In genomic region chr4:183304067-183304466, GRCh38 we compare ENCODE assay signal across 26 cellular contexts. TPM values are rescaled to one million over a fixed set of nuclear protein-coding genes. Genes with fewer than 3 reads are reported as not detected.
DNase-seq lines count a peak whose midpoint lies in the region; ATAC-seq and TF ChIP-seq lines count a peak whose summit lies in the region.
"Had no signal": no experiment of that assay in that cellular context is flagged by ENCODE, and none has a peak within 500 bp of the region (broad histone marks: within the 10 kb centered on the region; RNA-seq: fewer than 3 reads in every experiment).

No MANE protein-coding gene starts in this region.

- no peak for TF ChIP-seq CTCF in GM12865 (IDR thresholded peaks at IDR 0.05; ENCODE audit: insufficient read depth, low read depth, low read length, missing control alignments)

- no peak overlapping the region for H3K4me3 ChIP-seq in GM12865 (ENCODE audit: low read depth, low read length)
- H3K4me3 ChIP-seq: body of pancreas, left ventricle myocardium inferior, right lobe of liver, SK-N-MC had no signal

- DNase-seq in GM12865 (ENCODE audit: low read depth) (peak; percentile 40), left lobe of liver (ENCODE audit: low spot score) (no peak), iPS-NIHi7 (ENCODE audit: extremely low spot score) (no peak)
- no peak for DNase-seq in activated T-cell treated with anti-CD3 and anti-CD28 coated beads, Interleukin-2, amount 50 U/mL, for 48 hours
- DNase-seq: activated CD4-positive, alpha-beta T cell treated with anti-CD3 and anti-CD28 coated beads, Interleukin-2, amount 50 U/mL, for 4 hours; activated gamma-delta T cell; body of pancreas; CD4-positive, alpha-beta memory T cell; DMS153; effector CD8-positive, alpha-beta T cell; erythroblast; foreskin melanocyte; GDM1; H7; immature natural killer cell; left ventricle myocardium inferior; midbrain; NCI-H1694 treated with DMSO at 0.1 percent for 48 hours; NCI-H526 treated with DMSO at 0.1 percent for 48 hours; right lobe of liver had no signal

- ATAC-seq in GM19438 (IDR thresholded peaks at IDR 0.05; ENCODE audit: low read depth, unreplicated experiment) (peak; percentile 83), GM21825 (IDR thresholded peaks at IDR 0.05; ENCODE audit: unreplicated experiment) (peak; percentile 53), HG03103 (IDR thresholded peaks at IDR 0.05; ENCODE audit: low read depth, unreplicated experiment) (peak; percentile 46), SK-N-SH treated with all-trans-retinoic acid at 6 μM for 48 hours (no peak), left lobe of liver (no peak)
- ATAC-seq: body of pancreas, right lobe of liver, WTC11 had no signal

TF ChIP-seq in SK-N-SH treated with all-trans-retinoic acid at 6 μM for 48 hours, 23 proteins besides CTCF, POLR2A, EP300 and RAD21:
- TF ChIP-seq BACH2 (CRISPR knock-in tag; IDR thresholded peaks at IDR 0.05; ENCODE audit: borderline replicate concordance) = no peak
- no peak for TF ChIP-seq ESRRG (CRISPR knock-in tag; IDR thresholded peaks at IDR 0.05)
- TF ChIP-seq ZNF70 (CRISPR knock-in tag; IDR thresholded peaks at IDR 0.05) = no peak
- no peak for TF ChIP-seq SNAI2 (CRISPR knock-in tag; IDR thresholded peaks at IDR 0.05)
- no peak for TF ChIP-seq GLIS3 (CRISPR knock-in tag; IDR thresholded peaks at IDR 0.05)
- TF ChIP-seq, protein P1, sequence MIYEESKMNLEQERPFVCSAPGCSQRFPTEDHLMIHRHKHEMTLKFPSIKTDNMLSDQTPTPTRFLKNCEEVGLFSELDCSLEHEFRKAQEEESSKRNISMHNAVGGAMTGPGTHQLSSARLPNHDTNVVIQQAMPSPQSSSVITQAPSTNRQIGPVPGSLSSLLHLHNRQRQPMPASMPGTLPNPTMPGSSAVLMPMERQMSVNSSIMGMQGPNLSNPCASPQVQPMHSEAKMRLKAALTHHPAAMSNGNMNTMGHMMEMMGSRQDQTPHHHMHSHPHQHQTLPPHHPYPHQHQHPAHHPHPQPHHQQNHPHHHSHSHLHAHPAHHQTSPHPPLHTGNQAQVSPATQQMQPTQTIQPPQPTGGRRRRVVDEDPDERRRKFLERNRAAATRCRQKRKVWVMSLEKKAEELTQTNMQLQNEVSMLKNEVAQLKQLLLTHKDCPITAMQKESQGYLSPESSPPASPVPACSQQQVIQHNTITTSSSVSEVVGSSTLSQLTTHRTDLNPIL (CRISPR knock-in tag; IDR thresholded peaks at IDR 0.05; ENCODE audit: low read depth) = no peak
- no peak for TF ChIP-seq ZFP3 (CRISPR knock-in tag; IDR thresholded peaks at IDR 0.05)
- TF ChIP-seq, protein P2, sequence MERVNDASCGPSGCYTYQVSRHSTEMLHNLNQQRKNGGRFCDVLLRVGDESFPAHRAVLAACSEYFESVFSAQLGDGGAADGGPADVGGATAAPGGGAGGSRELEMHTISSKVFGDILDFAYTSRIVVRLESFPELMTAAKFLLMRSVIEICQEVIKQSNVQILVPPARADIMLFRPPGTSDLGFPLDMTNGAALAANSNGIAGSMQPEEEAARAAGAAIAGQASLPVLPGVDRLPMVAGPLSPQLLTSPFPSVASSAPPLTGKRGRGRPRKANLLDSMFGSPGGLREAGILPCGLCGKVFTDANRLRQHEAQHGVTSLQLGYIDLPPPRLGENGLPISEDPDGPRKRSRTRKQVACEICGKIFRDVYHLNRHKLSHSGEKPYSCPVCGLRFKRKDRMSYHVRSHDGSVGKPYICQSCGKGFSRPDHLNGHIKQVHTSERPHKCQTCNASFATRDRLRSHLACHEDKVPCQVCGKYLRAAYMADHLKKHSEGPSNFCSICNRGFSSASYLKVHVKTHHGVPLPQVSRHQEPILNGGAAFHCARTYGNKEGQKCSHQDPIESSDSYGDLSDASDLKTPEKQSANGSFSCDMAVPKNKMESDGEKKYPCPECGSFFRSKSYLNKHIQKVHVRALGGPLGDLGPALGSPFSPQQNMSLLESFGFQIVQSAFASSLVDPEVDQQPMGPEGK (CRISPR knock-in tag; IDR thresholded peaks at IDR 0.05; ENCODE audit: borderline replicate concordance) = no peak

RNA-seq across cellular contexts. Expression of gene CLDN22, which starts 16.0 kb away (rescaled TPM):
- total RNA-seq in left lobe of liver = not detected
- total RNA-seq: body of pancreas; CD4-positive, alpha-beta memory T cell; H7; left ventricle myocardium inferior; right lobe of liver; WTC11 had no signal

RNA-seq across cellular contexts. Expression of gene CLDN24, which starts 18.2 kb away (rescaled TPM):
- not detected for total RNA-seq in left lobe of liver
- total RNA-seq: body of pancreas; CD4-positive, alpha-beta memory T cell; H7; left ventricle myocardium inferior; right lobe of liver; WTC11 had no signal

Comparison
In these comparisons a context has a peak if more than half of its experiments do, and no peak if none do; other contexts are left out.
1. ATAC-seq: peak in GM19438 (single experiment), GM21825 (single experiment) and HG03103 (single experiment); none in SK-N-SH treated with all-trans-retinoic acid at 6 μM for 48 hours (single experiment) and left lobe of liver (single experiment).